8 cellular contexts compared by ENCODE assay signal in the genomic region with DNA sequence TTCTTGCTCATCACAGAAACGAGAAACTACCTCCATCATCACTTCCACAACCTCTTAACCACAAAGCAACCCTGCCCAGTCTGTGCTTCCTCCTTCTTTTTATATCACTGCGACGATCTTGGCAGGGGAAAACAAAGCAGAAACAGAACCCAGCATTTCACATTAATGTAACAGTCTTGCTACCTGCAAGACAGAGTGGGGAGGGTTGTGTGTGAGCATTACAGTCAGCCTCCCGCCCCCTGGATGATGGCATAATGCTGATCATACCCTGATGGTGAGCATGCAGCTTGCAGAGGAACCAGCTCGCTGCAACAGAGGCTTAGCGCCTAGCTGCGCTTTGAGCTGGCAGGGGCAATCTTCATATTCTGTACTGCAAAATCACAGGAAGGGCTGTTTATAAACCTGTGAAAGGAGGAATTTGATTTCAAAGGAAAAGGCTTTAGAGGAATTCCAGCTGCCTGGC.
DNase-seq lines count a peak whose midpoint lies in the region; ATAC-seq and TF ChIP-seq lines count a peak whose summit lies in the region.

No MANE protein-coding gene starts in this region.

- no peaks in the 10 kb centered on the region for H3K36me3 Mint-ChIP-seq in activated CD4-positive, alpha-beta memory T cell treated with anti-CD3 and anti-CD28 coated beads, Interleukin-2, amount 10 ng/mL, durations not matched to agents 7 days and 5 days (ENCODE audit: low read depth)
- no peaks in the 10 kb centered on the region for H3K36me3 Mint-ChIP-seq in glutamatergic neuron (ENCODE audit: unreplicated experiment)

- POLR2A ChIA-PET in AG04450 (lab: Yijun Ruan, JAX): interaction anchor here (0.6 to 1.2 kb wide), 5 partner anchors 60 to 373 kb away, joined by 3 to 6 read pairs (median 4); no protein-coding TSS in a partner anchor
- POLR2A ChIA-PET in activated CD4-positive, alpha-beta memory T cell treated with anti-CD3 and anti-CD28 coated beads, Interleukin-2, amount 10 ng/mL, durations not matched to agents 7 days and 5 days (lab: Charles Lee): interaction anchor here (0.7 to 1.2 kb wide), 2 partner anchors 227 to 229 kb away, joined by 3 read pairs; no protein-coding TSS in a partner anchor

- no peaks in the 10 kb centered on the region for H3K36me3 ChIP-seq in HAP-1 (replicated peaks)

- TF ChIP-seq CTCF in AG04450 (IDR thresholded peaks at IDR 0.05; ENCODE audit: low read depth, low read length): no peak
- TF ChIP-seq CTCF in glutamatergic neuron (IDR thresholded peaks at IDR 0.05; ENCODE audit: partially characterized antibody, unreplicated experiment): no peak

- H3K27me3 Mint-ChIP-seq in activated CD4-positive, alpha-beta memory T cell treated with anti-CD3 and anti-CD28 coated beads, Interleukin-2, amount 10 ng/mL, durations not matched to agents 7 days and 5 days: peaks cover 14% of the 10 kb centered on the region
- H3K27me3 Mint-ChIP-seq in glutamatergic neuron (ENCODE audit: unreplicated experiment): no peaks in the 10 kb centered on the region

- H3K4me1 ChIP-seq in HAP-1: peaks cover 35% of the 10 kb centered on the region

- DNase-seq in AG04450 (ENCODE audit: low read depth, low spot score): no peak
- DNase-seq in KG1 (lab: John Stamatoyannopoulos, UW): peak; percentile 6
- DNase-seq in activated CD4-positive, alpha-beta memory T cell treated with anti-CD3 and anti-CD28 coated beads, Interleukin-2, amount 10 ng/mL, durations not matched to agents 7 days and 5 days: peak; percentile 72
- peak; percentile 17 for DNase-seq in glutamatergic neuron
- peak; percentile 8 to 25 (median 14) for DNase-seq in stimulated activated CD4-positive, alpha-beta T cell treated with anti-CD3 and anti-CD28 coated beads, Interleukin-1b, Interleukin-23, amount 100 ng/mL, for 24 hours (ENCODE audit: low read depth in 4 of 4, low spot score in 1 of 4)
- no peak for DNase-seq in HAP-1 (ENCODE audit: low spot score in 2 of 2)
- no peak for DNase-seq in NCI-H1048 (lab: John Stamatoyannopoulos, UW)

- peak overlapping the region; percentile 52 for H3K4me3 Mint-ChIP-seq in activated CD4-positive, alpha-beta memory T cell treated with anti-CD3 and anti-CD28 coated beads, Interleukin-2, amount 10 ng/mL, durations not matched to agents 7 days and 5 days
- H3K4me3 Mint-ChIP-seq in glutamatergic neuron (ENCODE audit: unreplicated experiment): no peak overlapping the region

- H3K27ac Mint-ChIP-seq in activated CD4-positive, alpha-beta memory T cell treated with anti-CD3 and anti-CD28 coated beads, Interleukin-2, amount 10 ng/mL, durations not matched to agents 7 days and 5 days: peak overlapping the region; percentile 38
- no peak overlapping the region for H3K27ac Mint-ChIP-seq in glutamatergic neuron (ENCODE audit: unreplicated experiment)

- H3K9me3 ChIP-seq in AG04450 (ENCODE audit: control insufficient read depth, insufficient read depth, low read length) (no peaks in the 10 kb centered on the region), HAP-1 (no peaks in the 10 kb centered on the region)

- no peaks in the 10 kb centered on the region for H3K9me3 Mint-ChIP-seq in activated CD4-positive, alpha-beta memory T cell treated with anti-CD3 and anti-CD28 coated beads, Interleukin-2, amount 10 ng/mL, durations not matched to agents 7 days and 5 days
- H3K9me3 Mint-ChIP-seq in glutamatergic neuron (ENCODE audit: unreplicated experiment): peaks cover 4% of the 10 kb centered on the region

- CTCF ChIA-PET in AG04450 (lab: Charles Lee): interaction anchor here (0.6 kb wide), 1 partner anchor 373 kb away, joined by 3 read pairs; no protein-coding TSS in a partner anchor
- CTCF ChIA-PET in activated CD4-positive, alpha-beta memory T cell treated with anti-CD3 and anti-CD28 coated beads, Interleukin-2, amount 10 ng/mL, durations not matched to agents 7 days and 5 days (lab: Charles Lee): interaction anchor here (1.0 to 1.5 kb wide), 4 partner anchors 9 to 379 kb away, joined by 3 to 5 read pairs (median 4); no protein-coding TSS in a partner anchor

- peak overlapping the region; percentile 34 for H3K27ac ChIP-seq in AG04450 (ENCODE audit: low read depth, low read length)

- H3K27me3 ChIP-seq in AG04450 (ENCODE audit: control insufficient read depth, insufficient read depth, low read length) (no peaks in the 10 kb centered on the region), HAP-1 (ENCODE audit: low read depth) (no peaks in the 10 kb centered on the region)

- peak; percentile 88 for ATAC-seq in GM21390 (IDR thresholded peaks at IDR 0.05; ENCODE audit: unreplicated experiment)

- H3K4me3 ChIP-seq in AG04450 (ENCODE audit: low read depth, low read length) (peak overlapping the region; percentile 2; the same call in 1 of the 2 replicates), HAP-1 (no peak overlapping the region)

- H3K4me1 Mint-ChIP-seq in activated CD4-positive, alpha-beta memory T cell treated with anti-CD3 and anti-CD28 coated beads, Interleukin-2, amount 10 ng/mL, durations not matched to agents 7 days and 5 days: peaks cover 36% of the 10 kb centered on the region
- H3K4me1 Mint-ChIP-seq in glutamatergic neuron (ENCODE audit: low read depth, unreplicated experiment): no peaks in the 10 kb centered on the region

- in situ Hi-C loops in HAP-1 (cut with MboI; ENCODE audit: low sequenced_read_pairs): no loop called here

Comparison
In these comparisons a context has a peak if more than half of its experiments do, and no peak if none do; other contexts are left out.
1. DNase-seq: peak in KG1 (single experiment), activated CD4-positive, alpha-beta memory T cell treated with anti-CD3 and anti-CD28 coated beads, Interleukin-2, amount 10 ng/mL, durations not matched to agents 7 days and 5 days (single experiment), glutamatergic neuron (single experiment) and stimulated activated CD4-positive, alpha-beta T cell treated with anti-CD3 and anti-CD28 coated beads, Interleukin-1b, Interleukin-23, amount 100 ng/mL, for 24 hours (4 of 4); none in AG04450 (single experiment), HAP-1 (0 of 2) and NCI-H1048 (single experiment).